ENCODE assay signal across 8 cellular contexts in genomic region chr4:47913328-47913727, GRCh38. TPM values are rescaled to one million over a fixed set of nuclear protein-coding genes. Genes with fewer than 3 reads are reported as not detected.
DNase-seq lines count a peak whose midpoint lies in the region; ATAC-seq and TF ChIP-seq lines count a peak whose summit lies in the region.

No MANE protein-coding gene starts in this region.

- peaks cover 0 to 5% of the 10 kb centered on the region in 2 donors for H3K9me3 ChIP-seq in ascending aorta
- no peaks in the 10 kb centered on the region for H3K9me3 ChIP-seq in liver (ENCODE audit: control insufficient read depth in 4 of 4, low read length in 3 of 4)
- no peaks in the 10 kb centered on the region for H3K9me3 ChIP-seq in upper lobe of right lung

- TF ChIP-seq RAD21 in liver (IDR thresholded peaks at IDR 0.05): no peak

- intact Hi-C loops in ascending aorta (cut with DNase I) (loop anchor here (5.0 kb wide), 1 partner anchor 359 kb away; no protein-coding TSS in a partner anchor), upper lobe of right lung (cut with DNase I) (no loop called here)

- H3K4me1 ChIP-seq in ascending aorta (no peaks in the 10 kb centered on the region), liver (ENCODE audit: control insufficient read depth in 4 of 4, insufficient read depth in 4 of 4, low read length in 3 of 4) (peaks cover 0 to 17% (median 5%) of the 10 kb centered on the region in 4 donors), upper lobe of right lung (peaks cover 10% of the 10 kb centered on the region)

- no peaks in the 10 kb centered on the region for H3K27me3 ChIP-seq in ascending aorta
- no peaks in the 10 kb centered on the region for H3K27me3 ChIP-seq in liver (ENCODE audit: control insufficient read depth in 4 of 4, insufficient read depth in 4 of 4, low read length in 3 of 4)
- H3K27me3 ChIP-seq in upper lobe of right lung: no peaks in the 10 kb centered on the region

- H3K4me3 ChIP-seq in ascending aorta (peak overlapping the region; percentile 82 to 87), liver (ENCODE audit: low read depth in 1 of 3, low read length in 3 of 3) (peak overlapping the region; percentile 63 to 88 (median 71)), upper lobe of right lung (peak overlapping the region; percentile 83)

- H3K27ac ChIP-seq in ascending aorta (no peak overlapping the region), liver (ENCODE audit: low read depth in 1 of 2, low read length in 2 of 2) (peak overlapping the region in 1 of 2 donors; percentile 68), upper lobe of right lung (no peak overlapping the region)

- H3K9ac ChIP-seq in liver (ENCODE audit: low read depth in 1 of 2, low read length in 2 of 2): peak overlapping the region; percentile 61 to 63

- WGBS in liver: 19% methylated on average over 4 of the region's 4 CpGs

- TF ChIP-seq CTCF in ascending aorta (IDR thresholded peaks at IDR 0.05) (no peak), liver (IDR thresholded peaks at IDR 0.05; ENCODE audit: low read depth, low read length, missing input control) (no peak), upper lobe of right lung (IDR thresholded peaks at IDR 0.05) (no peak)

- ATAC-seq in upper lobe of right lung (no peak), HG02981 (IDR thresholded peaks at IDR 0.05; ENCODE audit: unreplicated experiment) (no peak), GM21723 (IDR thresholded peaks at IDR 0.05; ENCODE audit: unreplicated experiment) (no peak), GM19467 (IDR thresholded peaks at IDR 0.05; ENCODE audit: unreplicated experiment) (no peak)

- H3K36me3 ChIP-seq in ascending aorta (peaks cover 4 to 19% of the 10 kb centered on the region in 2 donors), liver (ENCODE audit: control insufficient read depth in 4 of 4, insufficient read depth in 3 of 4, low read depth in 1 of 4, low read length in 3 of 4) (peaks cover 0 to 13% (median 11%) of the 10 kb centered on the region in 4 donors), upper lobe of right lung (peaks cover 14% of the 10 kb centered on the region)

- peak; percentile 27 for DNase-seq in AG20443 (ENCODE audit: low spot score)
- peak; percentile 26 for DNase-seq in HT1080 (ENCODE audit: low read depth)
- no peak for DNase-seq in ascending aorta (ENCODE audit: low spot score in 2 of 2)
- no peak for DNase-seq in upper lobe of right lung

TF ChIP-seq in liver, 16 proteins besides CTCF, POLR2A, EP300 and RAD21:
- TF ChIP-seq MAX (IDR thresholded peaks at IDR 0.05) (no peak), FOXA1 (IDR thresholded peaks at IDR 0.05) (no peak), FOXA2 (IDR thresholded peaks at IDR 0.05) (no peak), ZBTB33 (IDR thresholded peaks at IDR 0.05) (no peak), SP1 (IDR thresholded peaks at IDR 0.05) (no peak), EGR1 (IDR thresholded peaks at IDR 0.05; ENCODE audit: low read depth in 2 of 2) (no peak)

RNA-seq across cellular contexts. Expression of gene NFXL1, which starts 1.1 kb away (rescaled TPM):
- 9.1 and 12.7 TPM in 2 replicates for total RNA-seq in HT1080 (2014; rRNA removed; shearing (Covaris generic))
- 10.3 and 13.2 TPM in 2 replicates for polyA plus RNA-seq in HT1080 (2015; cell fraction: cytosol; rRNA removed)
- 34.5 and 39.9 TPM in 2 replicates for polyA plus RNA-seq in HT1080 (2015; cell fraction: nucleus; rRNA removed)
- total RNA-seq in ascending aorta: 5.2 TPM
- total RNA-seq in liver: 1 to 10 TPM; 5.5 to 9.9 TPM
- 1 to 10 TPM; 3.9 to 5.4 TPM for polyA plus RNA-seq in liver
- total RNA-seq in upper lobe of right lung: 11.7 TPM

Comparison
In these comparisons a context has a peak if more than half of its experiments do, and no peak if none do; other contexts are left out.
1. DNase-seq: peak in AG20443 (single experiment) and HT1080 (single experiment); none in ascending aorta (0 of 2) and upper lobe of right lung (single experiment).
2. Peak in every context shown above with its lines, with median percentiles within 50 percentile points of each other: H3K4me3 ChIP-seq.